Comparison of ENCODE assay signal across 9 cellular contexts in the genomic region with DNA sequence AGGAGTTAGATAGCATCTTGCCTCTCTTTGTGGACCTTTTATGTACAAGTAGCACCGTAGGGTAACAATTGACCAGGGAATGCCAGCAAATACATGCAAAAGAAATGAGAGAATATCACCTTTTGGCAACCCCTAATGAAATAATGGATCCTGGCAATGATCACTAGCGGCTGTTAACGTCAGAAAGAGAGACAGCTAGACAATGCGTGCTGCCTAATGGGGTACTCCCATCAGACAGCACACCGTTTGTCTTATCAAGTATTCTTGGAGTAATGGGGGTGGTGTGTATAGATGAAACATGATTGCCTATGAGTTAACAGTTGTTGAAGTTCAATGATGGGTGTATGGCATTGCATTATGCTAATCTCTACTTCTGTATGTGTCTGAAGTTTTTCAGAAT. TPM values are rescaled to one million over a fixed set of nuclear protein-coding genes. Genes with fewer than 3 reads are reported as not detected.
DNase-seq lines count a peak whose midpoint lies in the region; ATAC-seq and TF ChIP-seq lines count a peak whose summit lies in the region.
"Had no signal": no experiment of that assay in that cellular context is flagged by ENCODE, and none has a peak within 500 bp of the region (broad histone marks: within the 10 kb centered on the region; RNA-seq: fewer than 3 reads in every experiment).

No MANE protein-coding gene starts in this region.

- H3K79me2 ChIP-seq in OCI-LY3 (ENCODE audit: low read length) (peaks cover 21% of the 10 kb centered on the region), smooth muscle cell (ENCODE audit: low read depth) (peaks cover 13% of the 10 kb centered on the region)

- TF ChIP-seq CTCF in OCI-LY3 (IDR thresholded peaks at IDR 0.05; ENCODE audit: low read depth, low read length) (no peak), smooth muscle cell (IDR thresholded peaks at IDR 0.05; ENCODE audit: borderline replicate concordance, insufficient read depth, poor library complexity, severe bottlenecking) (no peak)

- peak overlapping the region; percentile 97 for H3K4me3 Mint-ChIP-seq in activated CD4-positive, alpha-beta T cell treated with anti-CD3 and anti-CD28 coated beads, Interleukin-2, amount 10 ng/mL, durations not matched to agents 24 days and 14 days

- H3K4me1 ChIP-seq in OCI-LY3 (ENCODE audit: low read length) (peaks cover 29% of the 10 kb centered on the region), smooth muscle cell (ENCODE audit: low read depth) (peaks cover 14% of the 10 kb centered on the region)

- no peak for DNase-seq in activated CD4-positive, alpha-beta T cell treated with anti-CD3 and anti-CD28 coated beads, Interleukin-2, amount 10 ng/mL, durations not matched to agents 24 days and 14 days
- DNase-seq in activated CD4-positive, alpha-beta T cell treated with anti-CD3 and anti-CD28 coated beads for 48 hours = no peak
- DNase-seq in erythroblast (lab: John Stamatoyannopoulos, UW) (peak; percentile 37 to 43), smooth muscle cell (lab: John Stamatoyannopoulos, UW; ENCODE audit: unreplicated experiment) (no peak), islet precursor cell (no peak)
- DNase-seq: midbrain had no signal

- no peak overlapping the region for H2AFZ ChIP-seq in OCI-LY3 (ENCODE audit: low read depth, low read length)
- H2AFZ ChIP-seq in smooth muscle cell (ENCODE audit: low read depth) = no peak overlapping the region

- H3K4me3 ChIP-seq in OCI-LY3 (ENCODE audit: low read length) (peak overlapping the region; percentile 81; the same call in 1 of the 2 replicates), smooth muscle cell (peak overlapping the region; percentile 73)

- peaks cover 26% of the 10 kb centered on the region for H3K4me1 Mint-ChIP-seq in activated CD4-positive, alpha-beta T cell treated with anti-CD3 and anti-CD28 coated beads, Interleukin-2, amount 10 ng/mL, durations not matched to agents 24 days and 14 days

- H4K20me1 ChIP-seq in OCI-LY3 (ENCODE audit: insufficient read depth, low read length) (no peaks in the 10 kb centered on the region), smooth muscle cell (ENCODE audit: low read depth) (no peaks in the 10 kb centered on the region)

- H3K27me3 ChIP-seq in OCI-LY3 (ENCODE audit: low read depth, low read length) (no peaks in the 10 kb centered on the region), smooth muscle cell (ENCODE audit: low read depth) (no peaks in the 10 kb centered on the region)

- H3K27me3 Mint-ChIP-seq in activated CD4-positive, alpha-beta T cell treated with anti-CD3 and anti-CD28 coated beads, Interleukin-2, amount 10 ng/mL, durations not matched to agents 24 days and 14 days = no peaks in the 10 kb centered on the region

- ATAC-seq in GM21619 (IDR thresholded peaks at IDR 0.05; ENCODE audit: unreplicated experiment) = no peak
- ATAC-seq in GM21447 (IDR thresholded peaks at IDR 0.05; ENCODE audit: unreplicated experiment) = no peak

- H3K9me3 Mint-ChIP-seq in activated CD4-positive, alpha-beta T cell treated with anti-CD3 and anti-CD28 coated beads, Interleukin-2, amount 10 ng/mL, durations not matched to agents 24 days and 14 days = no peaks in the 10 kb centered on the region

- no peaks in the 10 kb centered on the region for H3F3A ChIP-seq in smooth muscle cell (ENCODE audit: low read depth)

- H3K36me3 Mint-ChIP-seq in activated CD4-positive, alpha-beta T cell treated with anti-CD3 and anti-CD28 coated beads, Interleukin-2, amount 10 ng/mL, durations not matched to agents 24 days and 14 days (ENCODE audit: low read depth) = peaks cover under 1% of the 10 kb centered on the region

- H3K9me3 ChIP-seq in OCI-LY3 (ENCODE audit: insufficient read depth, low read length) (no peaks in the 10 kb centered on the region), smooth muscle cell (replicated peaks; ENCODE audit: low read depth) (no peaks in the 10 kb centered on the region)

- no peak for TF ChIP-seq POLR2A in erythroblast (IDR thresholded peaks at IDR 0.05; ENCODE audit: low read length)

- peaks cover 5% of the 10 kb centered on the region for H3K36me3 ChIP-seq in OCI-LY3 (replicated peaks; ENCODE audit: low read depth, low read length)
- no peaks in the 10 kb centered on the region for H3K36me3 ChIP-seq in smooth muscle cell (ENCODE audit: low read depth)

- H3K27ac ChIP-seq in OCI-LY3 (ENCODE audit: low read length) (no peak overlapping the region), smooth muscle cell (ENCODE audit: low read depth) (no peak overlapping the region)

- peak overlapping the region; percentile 75 for H3K4me2 ChIP-seq in OCI-LY3 (ENCODE audit: low read length)
- peak overlapping the region; percentile 97 for H3K4me2 ChIP-seq in smooth muscle cell

- intact Hi-C loops in activated CD4-positive, alpha-beta T cell treated with anti-CD3 and anti-CD28 coated beads, Interleukin-2, amount 10 ng/mL, durations not matched to agents 24 days and 14 days (cut with micrococcal nuclease) = loop anchor here (2.0 to 5.0 kb wide), 3 partner anchors 37 to 227 kb away; a partner anchor contains a TSS

- no peak overlapping the region for H3K9ac ChIP-seq in OCI-LY3 (ENCODE audit: low read length)
- H3K9ac ChIP-seq in smooth muscle cell (ENCODE audit: low read depth) = peak overlapping the region; percentile 91

- no peak overlapping the region for H3K27ac Mint-ChIP-seq in activated CD4-positive, alpha-beta T cell treated with anti-CD3 and anti-CD28 coated beads, Interleukin-2, amount 10 ng/mL, durations not matched to agents 24 days and 14 days

- 67% methylated on average over 5 of the region's 5 CpGs for whole genome bisulfite sequencing in smooth muscle cell (ENCODE audit: low lambda C conversion rate)

RNA-seq across cellular contexts. Expression of a gene that starts 1.6 kb away (rescaled TPM):
- 6.8 and 7.0 TPM in 2 replicates for total RNA-seq in activated CD4-positive, alpha-beta T cell treated with anti-CD3 and anti-CD28 coated beads, Interleukin-2, amount 10 ng/mL, durations not matched to agents 24 days and 14 days
- total RNA-seq in smooth muscle cell = 7.8 and 16.0 TPM in 2 replicates
- polyA plus RNA-seq in smooth muscle cell = 7.6 and 8.2 TPM in 2 replicates

Comparison
In these comparisons a context has a peak if more than half of its experiments do, and no peak if none do; other contexts are left out.
1. DNase-seq: peak in erythroblast (2 of 2); none in activated CD4-positive, alpha-beta T cell treated with anti-CD3 and anti-CD28 coated beads, Interleukin-2, amount 10 ng/mL, durations not matched to agents 24 days and 14 days (single experiment), activated CD4-positive, alpha-beta T cell treated with anti-CD3 and anti-CD28 coated beads for 48 hours (single experiment), smooth muscle cell (single experiment) and islet precursor cell (single experiment).